Comparison of ENCODE assay signal across 17 cellular contexts in the genomic region with DNA sequence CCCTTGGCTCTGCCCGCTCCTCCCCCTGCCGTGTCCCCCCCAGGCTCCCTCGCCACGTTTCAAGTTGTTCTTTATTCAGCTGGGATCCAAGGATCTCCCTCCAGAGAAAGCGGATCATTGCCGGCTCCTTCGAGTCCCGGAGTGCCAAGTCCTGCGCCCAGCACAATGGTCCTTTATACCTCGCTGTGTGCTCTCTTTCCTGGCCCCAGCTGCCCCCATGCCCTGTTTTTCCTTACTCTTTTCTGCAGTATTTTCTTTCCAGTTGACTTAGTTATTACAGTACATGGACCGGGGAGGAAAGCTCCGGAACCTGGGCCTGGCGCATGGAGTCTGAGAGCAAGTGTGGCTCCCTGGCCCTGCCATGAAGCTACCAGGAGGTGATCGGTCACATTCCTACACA.
"Had no signal": no experiment of that assay in that cellular context is flagged by ENCODE, and none has a peak within 500 bp of the region (broad histone marks: within the 10 kb centered on the region; RNA-seq: fewer than 3 reads in every experiment).

No MANE protein-coding gene starts in this region.

- H3K4me3 Mint-ChIP-seq: activated CD4-positive, alpha-beta memory T cell treated with anti-CD3 and anti-CD28 coated beads, Interleukin-2, amount 10 ng/mL, durations not matched to agents 7 days and 5 days; activated T-cell treated with anti-CD3 and anti-CD28 coated beads, Interleukin-2, amount 50 U/mL, for 24 hours; endodermal cell; memory B cell; stimulated activated naive CD8-positive, alpha-beta T cell treated with anti-CD3 and anti-CD28 coated beads, Interleukin-15, amount 100 ng/mL, for 72 hours; T-helper 17 cell; WTC11 had no signal

- H3K27me3 Mint-ChIP-seq: activated CD4-positive, alpha-beta memory T cell treated with anti-CD3 and anti-CD28 coated beads, Interleukin-2, amount 10 ng/mL, durations not matched to agents 7 days and 5 days had no signal

- H3K36me3 Mint-ChIP-seq: memory B cell; naive thymus-derived CD8-positive, alpha-beta T cell had no signal

- H3K27ac ChIP-seq: adrenal gland, left ventricle myocardium inferior, sigmoid colon, spleen, thoracic aorta had no signal

- DNase-seq: activated CD4-positive, alpha-beta memory T cell treated with anti-CD3 and anti-CD28 coated beads, Interleukin-2, amount 10 ng/mL, durations not matched to agents 7 days and 5 days; activated CD4-positive, alpha-beta T cell treated with anti-CD3 and anti-CD28 coated beads for 4 hours; activated naive CD4-positive, alpha-beta T cell treated with anti-CD3 and anti-CD28 coated beads, Interleukin-2, amount 50 U/mL, for 16 hours; activated T-cell treated with anti-CD3 and anti-CD28 coated beads, Interleukin-2, amount 50 U/mL, for 24 hours; adrenal gland; cerebellar nuclear complex; endodermal cell; islet precursor cell; left ventricle myocardium inferior; naive thymus-derived CD8-positive, alpha-beta T cell; sigmoid colon; spleen; stimulated activated naive CD8-positive, alpha-beta T cell treated with anti-CD3 and anti-CD28 coated beads, Interleukin-15, amount 100 ng/mL, for 72 hours; T-helper 17 cell had no signal

- H3K9me3 ChIP-seq: adrenal gland had no signal

- H3K4me1 Mint-ChIP-seq: activated CD4-positive, alpha-beta memory T cell treated with anti-CD3 and anti-CD28 coated beads, Interleukin-2, amount 10 ng/mL, durations not matched to agents 7 days and 5 days; memory B cell; stimulated activated naive CD8-positive, alpha-beta T cell treated with anti-CD3 and anti-CD28 coated beads, Interleukin-15, amount 100 ng/mL, for 72 hours had no signal

- H3K36me3 ChIP-seq: adrenal gland, left ventricle myocardium inferior, sigmoid colon, spleen, thoracic aorta had no signal

- H3K9me3 Mint-ChIP-seq: memory B cell; stimulated activated naive CD8-positive, alpha-beta T cell treated with anti-CD3 and anti-CD28 coated beads, Interleukin-15, amount 100 ng/mL, for 72 hours had no signal

- H3K4me3 ChIP-seq: adrenal gland, left ventricle myocardium inferior, sigmoid colon, spleen, thoracic aorta had no signal

- H3K27me3 ChIP-seq: adrenal gland, sigmoid colon had no signal

- H3K27ac Mint-ChIP-seq: activated CD4-positive, alpha-beta memory T cell treated with anti-CD3 and anti-CD28 coated beads, Interleukin-2, amount 10 ng/mL, durations not matched to agents 7 days and 5 days; activated T-cell treated with anti-CD3 and anti-CD28 coated beads, Interleukin-2, amount 50 U/mL, for 24 hours; endodermal cell; memory B cell; naive thymus-derived CD8-positive, alpha-beta T cell; stimulated activated naive CD8-positive, alpha-beta T cell treated with anti-CD3 and anti-CD28 coated beads, Interleukin-15, amount 100 ng/mL, for 72 hours; T-helper 17 cell; WTC11 had no signal

- ATAC-seq: naive thymus-derived CD8-positive, alpha-beta T cell; stimulated activated naive CD8-positive, alpha-beta T cell treated with anti-CD3 and anti-CD28 coated beads, Interleukin-15, amount 100 ng/mL, for 72 hours; T-helper 17 cell; WTC11 had no signal
